8 cellular contexts compared by ENCODE assay signal in the genomic region with DNA sequence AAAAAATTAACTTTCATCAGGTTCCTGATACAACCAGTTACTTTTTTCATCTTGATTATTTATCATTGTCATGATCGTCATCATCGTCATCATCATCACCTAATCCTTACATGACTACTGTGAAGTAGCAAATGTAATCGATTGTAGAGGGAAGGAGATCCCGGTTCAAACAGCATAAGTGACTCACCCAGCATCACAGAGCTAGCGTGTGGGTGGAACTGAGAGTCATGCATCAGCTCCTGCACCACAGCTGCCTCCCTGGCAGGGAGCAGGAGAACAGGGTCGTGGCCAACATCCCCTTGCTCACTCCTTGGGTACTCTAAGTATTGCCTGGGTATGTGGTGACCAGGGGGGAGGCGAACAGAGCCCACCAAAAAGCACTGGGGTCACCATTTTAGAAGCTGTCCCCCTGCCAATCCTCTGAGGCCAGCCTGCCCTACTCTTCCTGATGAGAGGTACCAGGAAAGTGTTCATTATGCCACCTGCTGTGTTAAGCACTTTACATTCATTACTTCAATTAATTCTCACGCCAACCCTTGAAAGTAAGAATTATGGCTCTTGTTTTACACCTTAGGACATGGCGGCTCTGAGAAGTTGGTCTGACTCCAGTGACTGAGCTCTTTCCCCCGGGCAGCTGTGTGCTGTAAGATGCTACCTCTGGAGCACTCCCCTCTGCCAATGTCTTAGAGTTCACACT.
DNase-seq lines count a peak whose midpoint lies in the region; ATAC-seq, FAIRE-seq and TF ChIP-seq lines count a peak whose summit lies in the region.

No MANE protein-coding gene starts in this region.

- peak; percentile 79 for ATAC-seq in HG02885 (IDR thresholded peaks at IDR 0.05; ENCODE audit: poor library complexity, unreplicated experiment)
- peak; percentile 100 for ATAC-seq in stimulated activated effector memory CD8-positive, alpha-beta T cell treated with anti-CD3 and anti-CD28 coated beads, Interleukin-12 subunit alpha, Interleukin-12 subunit beta, amount 100 ng/mL, for 72 hours

- H3K36me3 Mint-ChIP-seq in stimulated activated effector memory CD8-positive, alpha-beta T cell treated with anti-CD3 and anti-CD28 coated beads, Interleukin-12 subunit alpha, Interleukin-12 subunit beta, amount 100 ng/mL, for 72 hours, result no peaks in the 10 kb centered on the region

- TF ChIP-seq POLR2A in GM12892 (IDR thresholded peaks at IDR 0.05; ENCODE audit: low read depth, low read length) (no peak), ovary (IDR thresholded peaks at IDR 0.05) (no peak)

- H3K4me1 ChIP-seq in ovary (ENCODE audit: insufficient read depth) (no peaks in the 10 kb centered on the region), colonic mucosa (no peaks in the 10 kb centered on the region)

- no peaks in the 10 kb centered on the region for H3K36me3 ChIP-seq in ovary
- H3K36me3 ChIP-seq in colonic mucosa, result no peaks in the 10 kb centered on the region

- intact Hi-C loops in ovary (cut with DNase I), result no loop called here
- intact Hi-C loops in colonic mucosa (cut with DNase I), result no loop called here

- peaks cover 24% of the 10 kb centered on the region for H3K4me1 Mint-ChIP-seq in stimulated activated effector memory CD8-positive, alpha-beta T cell treated with anti-CD3 and anti-CD28 coated beads, Interleukin-12 subunit alpha, Interleukin-12 subunit beta, amount 100 ng/mL, for 72 hours

- H3K9ac ChIP-seq in colonic mucosa (ENCODE audit: low read depth in 2 of 2, low read length in 2 of 2), result no peak overlapping the region

- TF ChIP-seq CTCF in ovary (IDR thresholded peaks at IDR 0.05) (no peak), colonic mucosa (IDR thresholded peaks at IDR 0.05) (no peak)

- H3K27me3 ChIP-seq in ovary (no peaks in the 10 kb centered on the region), colonic mucosa (no peaks in the 10 kb centered on the region)

- 66 to 77% (median 73%) methylated on average over 10 of the region's 10 CpGs for WGBS in ovary, 3 donors

- no peaks in the 10 kb centered on the region for H3K9me3 Mint-ChIP-seq in stimulated activated effector memory CD8-positive, alpha-beta T cell treated with anti-CD3 and anti-CD28 coated beads, Interleukin-12 subunit alpha, Interleukin-12 subunit beta, amount 100 ng/mL, for 72 hours

- peak overlapping the region; percentile 63 for H3K27ac Mint-ChIP-seq in stimulated activated effector memory CD8-positive, alpha-beta T cell treated with anti-CD3 and anti-CD28 coated beads, Interleukin-12 subunit alpha, Interleukin-12 subunit beta, amount 100 ng/mL, for 72 hours

- TF ChIP-seq EP300 in ovary (IDR thresholded peaks at IDR 0.05), result no peak

- H3K27ac ChIP-seq in ovary (no peak overlapping the region), colonic mucosa (no peak overlapping the region)

- no peak overlapping the region for H3K4me3 ChIP-seq in ovary
- H3K4me3 ChIP-seq in colonic mucosa, result no peak overlapping the region

- peak; percentile 24 for FAIRE-seq in GM12892 (lab: Jason Lieb, UNC)

- no peaks in the 10 kb centered on the region for H3K9me3 ChIP-seq in ovary
- no peaks in the 10 kb centered on the region for H3K9me3 ChIP-seq in colonic mucosa

- no peak for DNase-seq in GM12892 (ENCODE audit: insufficient read length)
- peak; percentile 86 for DNase-seq in activated CD4-positive, alpha-beta T cell treated with anti-CD3 and anti-CD28 coated beads for 48 hours
- DNase-seq in fibroblast of the conjunctiva (ENCODE audit: low read depth), result peak; percentile 21
- DNase-seq in stimulated activated effector memory CD8-positive, alpha-beta T cell treated with anti-CD3 and anti-CD28 coated beads, Interleukin-12 subunit alpha, Interleukin-12 subunit beta, amount 100 ng/mL, for 72 hours (ENCODE audit: low spot score in 2 of 2), result peak; percentile 33 to 61
- DNase-seq in NCI-H1436 (lab: John Stamatoyannopoulos, UW), result no peak
- DNase-seq in ovary, result no peak
- no peak for DNase-seq in colonic mucosa

- H3K4me3 Mint-ChIP-seq in stimulated activated effector memory CD8-positive, alpha-beta T cell treated with anti-CD3 and anti-CD28 coated beads, Interleukin-12 subunit alpha, Interleukin-12 subunit beta, amount 100 ng/mL, for 72 hours, result peak overlapping the region; percentile 21

Comparison
In these comparisons a context has a peak if more than half of its experiments do, and no peak if none do; other contexts are left out.
1. DNase-seq: peak in activated CD4-positive, alpha-beta T cell treated with anti-CD3 and anti-CD28 coated beads for 48 hours (single experiment), fibroblast of the conjunctiva (single experiment) and stimulated activated effector memory CD8-positive, alpha-beta T cell treated with anti-CD3 and anti-CD28 coated beads, Interleukin-12 subunit alpha, Interleukin-12 subunit beta, amount 100 ng/mL, for 72 hours (2 of 2); none in GM12892 (single experiment), NCI-H1436 (single experiment), ovary (0 of 5) and colonic mucosa (single experiment).